In the genomic region with DNA sequence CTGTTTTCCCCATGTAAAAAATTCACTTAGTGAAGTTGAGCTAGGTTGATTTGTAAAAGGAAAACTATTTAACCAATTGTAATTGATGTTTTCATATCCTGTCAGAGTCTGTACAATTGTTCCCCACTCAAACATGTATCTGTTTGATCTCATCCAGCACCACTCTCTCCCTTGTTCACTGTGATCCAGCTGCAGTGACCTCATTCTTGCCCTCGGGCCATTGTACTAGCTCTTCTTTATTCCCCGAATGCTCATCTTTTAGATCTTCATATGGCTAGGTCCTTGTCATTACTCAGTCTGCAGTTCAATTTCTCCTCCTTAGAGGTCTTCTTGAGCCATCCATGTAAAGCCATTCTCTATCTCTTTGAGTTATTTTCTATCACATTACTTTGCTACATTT, we compare ENCODE assay signal across 14 cellular contexts. TPM values are rescaled to one million over a fixed set of nuclear protein-coding genes. Genes with fewer than 3 reads are reported as not detected.
DNase-seq lines count a peak whose midpoint lies in the region; FAIRE-seq and TF ChIP-seq lines count a peak whose summit lies in the region.
"Not testable (repeated sequence)": the region's sequence is repeated elsewhere in the genome, so short reads cannot be mapped to it uniquely, and the experiment has no call there.
"Had no signal": no experiment of that assay in that cellular context is flagged by ENCODE, and none has a peak within 500 bp of the region (broad histone marks: within the 10 kb centered on the region; RNA-seq: fewer than 3 reads in every experiment).

No MANE protein-coding gene starts in this region.

- H3K36me3 ChIP-seq in keratinocyte (ENCODE audit: control insufficient read depth in 2 of 2, extremely low read depth in 1 of 2, insufficient read depth in 2 of 2, low read length in 2 of 2) = not testable (repeated sequence)

- not testable (repeated sequence) for H3K27me3 ChIP-seq in keratinocyte (ENCODE audit: control insufficient read depth, extremely low read depth, insufficient read depth, low read length)

- H3K27ac ChIP-seq in keratinocyte (ENCODE audit: control insufficient read depth, insufficient read depth, low read length) = not testable (repeated sequence)

- not testable (repeated sequence) for H2AFZ ChIP-seq in keratinocyte (ENCODE audit: control insufficient read depth, low read length)

- H3K9me3 ChIP-seq in keratinocyte (ENCODE audit: control insufficient read depth, low read depth, low read length) = not testable (repeated sequence)

- H3K4me3 ChIP-seq in epithelial cell of esophagus (ENCODE audit: low read length); keratinocyte (ENCODE audit: control insufficient read depth in 2 of 3, extremely low read depth in 1 of 3, insufficient read depth in 2 of 3, low read depth in 1 of 3, low read length in 3 of 3): not testable (repeated sequence)

- H3K4me2 ChIP-seq in keratinocyte (ENCODE audit: control insufficient read depth, extremely low read depth, insufficient read depth, low read depth, low read length) = not testable (repeated sequence)

- not testable (repeated sequence) for TF ChIP-seq CTCF in epithelial cell of esophagus (IDR thresholded peaks at IDR 0.05; ENCODE audit: insufficient read depth, low read depth, low read length, missing control alignments); keratinocyte (optimal IDR thresholded peaks at IDR 0.05 in 1 of 3, IDR thresholded peaks at IDR 0.05 in 1 of 3, conservative IDR thresholded peaks at IDR 0.05 in 1 of 3; ENCODE audit: extremely low read depth in 1 of 3, insufficient read depth in 2 of 3, low read length in 3 of 3)

- H3K9ac ChIP-seq in keratinocyte (ENCODE audit: control insufficient read depth, extremely low read depth, insufficient read depth, low read length) = not testable (repeated sequence)

- in situ Hi-C loops in SK-MEL-5 (cut with HindIII; ENCODE audit: low pct_unique_long_range_greater_than_20kb, low sequenced_read_pairs) = not testable (repeated sequence)

- not testable (repeated sequence) for H3K4me1 ChIP-seq in keratinocyte (ENCODE audit: control insufficient read depth, extremely low read depth, insufficient read depth, low read length)

- not testable (repeated sequence) for H3K9me1 ChIP-seq in keratinocyte (ENCODE audit: control insufficient read depth, extremely low read depth, insufficient read depth, low read length)

- FAIRE-seq in keratinocyte (lab: Jason Lieb, UNC) = peak; percentile 41

- DNase-seq in Ammon's horn (ENCODE audit: low spot score) = peak; percentile 25
- DNase-seq in COLO829 (ENCODE audit: low spot score) = peak; percentile 6
- DNase-seq in M059J (ENCODE audit: low read depth) = peak; percentile 4
- peak; percentile 13 for DNase-seq in OCI-M1 (lab: John Stamatoyannopoulos, UW)
- DNase-seq in SK-MEL-5 (ENCODE audit: low read depth, low spot score) = peak; percentile 24
- peak; percentile 2 for DNase-seq in epithelial cell of esophagus (ENCODE audit: low read depth)
- not testable (repeated sequence) for DNase-seq in keratinocyte (ENCODE audit: low read depth, low spot score)
- peak; percentile 24 for DNase-seq in pons (ENCODE audit: low spot score)

- H3K79me2 ChIP-seq in keratinocyte (ENCODE audit: control insufficient read depth, insufficient read depth, low read length) = not testable (repeated sequence)

- not testable (repeated sequence) for H4K20me1 ChIP-seq in keratinocyte (ENCODE audit: control insufficient read depth, extremely low read depth, insufficient read depth, low read length)

- dilution Hi-C loops in keratinocyte (cut with MboI; ENCODE audit: extremely low pct_ligation_motif_present, low sequenced_read_pairs) = not testable (repeated sequence)

RNA-seq across cellular contexts. Expression of gene OR4A47, which starts 14.6 kb away (rescaled TPM):
- not detected in 2 replicates for total RNA-seq in M059J (2014; rRNA removed; shearing (Covaris generic))
- not detected in 2 replicates for total RNA-seq in SK-MEL-5 (2014; rRNA removed; shearing (Covaris generic))
- polyA plus RNA-seq in SK-MEL-5 (2015; cell fraction: cytosol; rRNA removed) = not detected in 2 replicates
- not detected in 2 replicates for polyA plus RNA-seq in SK-MEL-5 (2015; cell fraction: nucleus; rRNA removed)
- polyA plus RNA-seq in keratinocyte = not detected in 3 replicates
- polyA plus RNA-seq in keratinocyte (2011; ENCODE audit: low read depth) = not detected
- not detected in 2 replicates for polyA plus RNA-seq in keratinocyte (2011; cell fraction: cytosol; rRNA removed)
- polyA plus RNA-seq in keratinocyte (2011; cell fraction: nucleus; rRNA removed) = not detected in 2 replicates
- polyA plus RNA-seq in keratinocyte (2012; ENCODE audit: low replicate concordance) = not detected in 2 replicates
- not detected in 3 replicates for polyA minus RNA-seq in keratinocyte
- not detected for polyA minus RNA-seq in keratinocyte (2011; cell fraction: cytosol; rRNA and poly(A)+ RNA removed)
- not detected in 2 replicates for polyA minus RNA-seq in keratinocyte (2011; cell fraction: nucleus; rRNA and poly(A)+ RNA removed)
- total RNA-seq: CD4-positive, alpha-beta memory T cell; GM23248; H1; H7 had no signal
- polyA plus RNA-seq: AG04450; BJ; CD4-positive, alpha-beta memory T cell; GM23248; H1 had no signal
